ENCODE assay signal across 23 cellular contexts in the genomic region with DNA sequence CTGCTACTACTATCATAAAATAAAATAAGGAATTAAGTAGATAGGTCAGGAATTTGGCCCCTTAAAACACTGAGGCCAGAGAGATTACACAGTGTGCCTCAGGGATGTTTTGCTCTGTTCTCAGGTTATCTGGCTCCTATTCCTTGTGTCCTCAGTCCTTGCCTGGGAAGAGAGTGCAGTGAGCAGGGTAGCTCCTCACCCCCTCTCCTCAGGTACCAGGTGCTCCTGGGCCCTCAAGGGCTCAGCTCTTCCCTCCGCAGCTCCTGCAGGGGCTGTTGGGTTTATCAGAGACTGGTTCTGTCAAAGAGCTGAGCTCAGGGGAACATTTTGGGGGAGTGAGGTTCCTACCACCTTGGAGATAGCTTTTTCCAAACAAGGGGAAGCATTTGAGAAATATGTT. TPM values are rescaled to one million over a fixed set of nuclear protein-coding genes. Genes with fewer than 3 reads are reported as not detected.
DNase-seq lines count a peak whose midpoint lies in the region; ATAC-seq, FAIRE-seq and TF ChIP-seq lines count a peak whose summit lies in the region.
"Had no signal": no experiment of that assay in that cellular context is flagged by ENCODE, and none has a peak within 500 bp of the region (broad histone marks: within the 10 kb centered on the region; RNA-seq: fewer than 3 reads in every experiment).

No MANE protein-coding gene starts in this region.

- H3K4me3 ChIP-seq in K562: no peak overlapping the region
- H3K4me3 ChIP-seq in heart right ventricle: no peak overlapping the region
- no peak overlapping the region for H3K4me3 ChIP-seq in subcutaneous abdominal adipose tissue (ENCODE audit: low read depth in 1 of 5, low read length in 5 of 5)
- H3K4me3 ChIP-seq: BLaER1, PC-9 had no signal

- 36% methylated on average over 1 of the region's 1 CpG for WGBS in K562 (ENCODE audit: insufficient coverage, low coverage, missing lambda C conversion rate)
- WGBS in heart right ventricle, 2 donors: 57% methylated on average over 1 of the region's 1 CpG

- no peaks in the 10 kb centered on the region for H3K27me3 Mint-ChIP-seq in mesothelial cell of epicardium (ENCODE audit: low read depth)

- H3K4me2 ChIP-seq in K562 (ENCODE audit: insufficient read depth, low read length): no peak overlapping the region
- H3K4me2 ChIP-seq: BLaER1, PC-9 had no signal

- no peaks in the 10 kb centered on the region for H3K36me3 ChIP-seq in K562 (ENCODE audit: control insufficient read depth, insufficient read depth, low read length)
- peaks cover 0 to 8% (median 0%) of the 10 kb centered on the region in 9 donors for H3K36me3 ChIP-seq in heart right ventricle
- peaks cover 0 to 7% (median 3%) of the 10 kb centered on the region in 5 donors for H3K36me3 ChIP-seq in subcutaneous abdominal adipose tissue (ENCODE audit: control insufficient read depth in 5 of 5, insufficient read depth in 5 of 5, low read length in 5 of 5)
- H3K36me3 ChIP-seq: BLaER1 had no signal

- H3K36me3 Mint-ChIP-seq in mesothelial cell of epicardium: peaks cover 3% of the 10 kb centered on the region

- no peak for TF ChIP-seq EP300 in K562 (IDR thresholded peaks at IDR 0.05; ENCODE audit: low read length)

- H3K4me3 Mint-ChIP-seq in mesothelial cell of epicardium: no peak overlapping the region
- H3K4me3 Mint-ChIP-seq: CD4-positive, alpha-beta T cell had no signal

- H3K27me3 ChIP-seq in K562 (ENCODE audit: control insufficient read depth in 2 of 2, insufficient read depth in 2 of 2, low read length in 2 of 2) (no peaks in the 10 kb centered on the region), heart right ventricle (no peaks in the 10 kb centered on the region), subcutaneous abdominal adipose tissue (ENCODE audit: control insufficient read depth in 5 of 5, insufficient read depth in 4 of 5, low read length in 5 of 5) (no peaks in the 10 kb centered on the region)
- H3K27me3 ChIP-seq: BLaER1 had no signal

- H3K9ac ChIP-seq in K562 (ENCODE audit: insufficient read depth in 1 of 2, low read depth in 2 of 2, low read length in 2 of 2) (no peak overlapping the region), subcutaneous abdominal adipose tissue (ENCODE audit: low read length in 5 of 5) (no peak overlapping the region)
- H3K9ac ChIP-seq: BLaER1 had no signal

- H3K9me3 ChIP-seq in K562 (replicated peaks; ENCODE audit: control insufficient read depth, insufficient read depth, low read depth, low read length) (no peaks in the 10 kb centered on the region), heart right ventricle (no peaks in the 10 kb centered on the region), subcutaneous abdominal adipose tissue (ENCODE audit: control insufficient read depth in 5 of 5, low read length in 5 of 5) (no peaks in the 10 kb centered on the region)
- H3K9me3 ChIP-seq: BLaER1 had no signal

- no peak for TF ChIP-seq POLR2A in K562 (conservative IDR thresholded peaks at IDR 0.05)

- H3K27ac Mint-ChIP-seq in mesothelial cell of epicardium: no peak overlapping the region
- H3K27ac Mint-ChIP-seq: CD4-positive, alpha-beta T cell had no signal

- POLR2A ChIA-PET in K562 (lab: Yijun Ruan, JAX): interaction anchor here (0.7 to 1.2 kb wide), 4 partner anchors 10 to 1047 kb away, joined by 3 to 5 read pairs (median 4); no protein-coding TSS in a partner anchor

- H3K4me1 ChIP-seq in K562 (replicated peaks in 1 of 2; ENCODE audit: control insufficient read depth in 2 of 2, insufficient read depth in 2 of 2, low read length in 2 of 2) (peaks cover 0 to 6% of the 10 kb centered on the region in 2 experiments; a peak in 2 of 5 replicates), heart right ventricle (peaks cover 0 to 41% (median 11%) of the 10 kb centered on the region in 9 donors), subcutaneous abdominal adipose tissue (ENCODE audit: control insufficient read depth in 5 of 5, insufficient read depth in 5 of 5, low read length in 5 of 5) (peaks cover 0 to 37% (median 19%) of the 10 kb centered on the region in 5 donors)

- no peak for TF ChIP-seq RAD21 in K562 (CRISPR knock-in tag; conservative IDR thresholded peaks at IDR 0.05 in 1 of 2, IDR thresholded peaks at IDR 0.05 in 1 of 2)

- no peaks in the 10 kb centered on the region for H3K4me1 Mint-ChIP-seq in mesothelial cell of epicardium

- H3K27ac ChIP-seq in K562 (ENCODE audit: extremely low read depth, low read depth, low read length) (no peak overlapping the region), heart right ventricle (peak overlapping the region; percentile 79 to 89 (median 87)), subcutaneous abdominal adipose tissue (ENCODE audit: low read depth, low read length) (peak overlapping the region; percentile 34)
- H3K27ac ChIP-seq: BLaER1, PC-9 had no signal

- CTCF ChIA-PET in K562 (lab: Yijun Ruan, JAX; ENCODE audit: low intra/inter-chr PET ratio): no interaction called here

- no peak for DNase-seq in K562 (ENCODE audit: extremely low read depth in 1 of 4, low spot score in 3 of 4)
- no peak for DNase-seq in heart right ventricle
- peak; percentile 0 for DNase-seq in mucosa of gallbladder (ENCODE audit: low spot score)
- DNase-seq in mesothelial cell of epicardium (ENCODE audit: low spot score in 2 of 2, unreplicated experiment in 2 of 2): no peak
- DNase-seq in NCI-H2029 treated with DMSO at 0.1 percent for 48 hours (lab: John Stamatoyannopoulos, UW): no peak
- no peak for DNase-seq in ureter (ENCODE audit: low spot score)
- DNase-seq: CD4-positive, alpha-beta T cell; Kasumi-1; NCI-H1105; NCI-H1436 treated with DMSO at 0.1 percent for 48 hours; NCI-H1930; NCI-H446; NCI-H526; NCI-H82; PC-9; SHP77 treated with DMSO at 0.1 percent for 48 hours had no signal

- in situ Hi-C loops in K562 (cut with MboI): loop anchor here (10.0 kb wide), 1 partner anchor 515 kb away; no protein-coding TSS in a partner anchor

- peak overlapping the region; percentile 28; the same call in 1 of the 2 replicates for H2AFZ ChIP-seq in K562 (ENCODE audit: low read depth, low read length)
- H2AFZ ChIP-seq: PC-9 had no signal

- intact Hi-C loops in K562 (cut with micrococcal nuclease) (loop anchor here (10.0 kb wide), 1 partner anchor 305 kb away; no protein-coding TSS in a partner anchor), heart right ventricle (cut with DNase I) (loop anchor here in 6 of 10 donors (1.0 to 10.0 kb wide), 9 partner anchors 19 to 515 kb away; partner anchors contain the start of gene COQ8A (in 1 of the 6))

- H4K20me1 ChIP-seq in K562 (replicated peaks; ENCODE audit: control insufficient read depth, insufficient read depth, low read length): no peaks in the 10 kb centered on the region
- H4K20me1 ChIP-seq: BLaER1 had no signal

- no peak for FAIRE-seq in K562 (lab: Jason Lieb, UNC)
- FAIRE-seq: A204.1, D721Med, GM18507, H54 had no signal

- no peaks in the 10 kb centered on the region for H3K9me1 ChIP-seq in K562 (ENCODE audit: control insufficient read depth, insufficient read depth, low read length)

- H3K79me2 ChIP-seq in K562 (ENCODE audit: control insufficient read depth, insufficient read depth, low read length): no peaks in the 10 kb centered on the region

- no TSS peak for BruUV-seq in K562 (replicated peaks; lab: Mats Ljungman, UMichigan)

- ATAC-seq in K562 (no peak), heart right ventricle (peak in 2 of 8 donors; percentile 34 to 46), HG02642 (IDR thresholded peaks at IDR 0.05; ENCODE audit: poor library complexity, unreplicated experiment) (no peak)

- TF ChIP-seq CTCF in K562 (IDR thresholded peaks at IDR 0.05 in 2 of 3, conservative IDR thresholded peaks at IDR 0.05 in 1 of 3; ENCODE audit: insufficient read depth in 2 of 3, low read depth in 1 of 3, low read length in 3 of 3) (no peak), heart right ventricle (IDR thresholded peaks at IDR 0.05) (no peak), mesothelial cell of epicardium (IDR thresholded peaks at IDR 0.05; ENCODE audit: unreplicated experiment) (no peak)

- peaks cover under 1% of the 10 kb centered on the region for H3K9me3 Mint-ChIP-seq in mesothelial cell of epicardium
- H3K9me3 Mint-ChIP-seq: CD4-positive, alpha-beta T cell had no signal

RNA-seq across cellular contexts. Expression of gene COQ8A, which starts 20.1 kb away (rescaled TPM):
- total RNA-seq in K562 (2011; cell fraction: chromatin; rRNA removed; ENCODE audit: low replicate concordance): 36.8 and 53.6 TPM in 2 replicates
- 34.5 and 34.7 TPM in 2 replicates for total RNA-seq in K562 (2011; cell fraction: nucleolus; rRNA removed)
- total RNA-seq in K562 (2011; cell fraction: nucleoplasm; rRNA removed): 35.6 and 48.2 TPM in 2 replicates
- total RNA-seq in K562 (2014; rRNA removed) (40.1 and 45.0 TPM in 2 replicates), K562 (2014; rRNA removed; fragmentation: Illumina TruSeq; extraction: Trizol) (18.4 and 18.6 TPM in 2 replicates), K562 (2015; rRNA removed; fragmentation: Illumina TruSeq; extraction: Trizol) (20.5 and 20.7 TPM in 2 replicates), K562 (2021) (44.3 and 54.3 TPM in 2 replicates), heart right ventricle (100 to 1,000 TPM; 167 to 495 (median 266) TPM), mucosa of gallbladder (109 TPM), mesothelial cell of epicardium (17.7 to 22.7 TPM (median 19.9 TPM) in 3 replicates), ureter (32.7 TPM)
- polyA plus RNA-seq in K562 (2011; rRNA removed) (38.4 and 40.1 TPM in 2 replicates), K562 (2014; fragmentation: Illumina TruSeq; extraction: Trizol) (32.4 and 42.5 TPM in 2 replicates), K562 (2014; fragmentation: Nextera tagmentation; extraction: Ambion mirVana) (1 to 10 TPM; 2.6 to 4.1 TPM), K562 (2014; rRNA removed) (38.0 and 45.7 TPM in 2 replicates), heart right ventricle (100 to 1,000 TPM; 136 to 242 TPM)
- 36.3 and 44.9 TPM in 2 replicates for polyA plus RNA-seq in K562 (2011; cell fraction: cytosol; rRNA removed)
- 78.8 and 89.1 TPM in 2 replicates for polyA plus RNA-seq in K562 (2011; cell fraction: nucleus; rRNA removed)
- 27.1 and 42.6 TPM in 2 replicates for polyA plus RNA-seq in K562 (2012)
- 18.9 and 22.0 TPM in 2 replicates for polyA minus RNA-seq in K562 (2011; rRNA and poly(A)+ RNA removed)
- 18.2 and 22.0 TPM in 2 replicates for polyA minus RNA-seq in K562 (2011; cell fraction: cytosol; rRNA and poly(A)+ RNA removed)
- polyA minus RNA-seq in K562 (2011; cell fraction: nucleus; rRNA and poly(A)+ RNA removed): 18.6 and 21.1 TPM in 2 replicates

RNA-seq across cellular contexts. Expression of gene PSEN2, which starts 49.6 kb away (rescaled TPM):
- 26.0 and 76.1 TPM in 2 replicates for total RNA-seq in K562 (2011; cell fraction: chromatin; rRNA removed; ENCODE audit: low replicate concordance)
- 54.9 and 66.9 TPM in 2 replicates for total RNA-seq in K562 (2011; cell fraction: nucleolus; rRNA removed)
- 40.9 and 48.3 TPM in 2 replicates for total RNA-seq in K562 (2011; cell fraction: nucleoplasm; rRNA removed)
- total RNA-seq in K562 (2014; rRNA removed) (21.3 and 23.7 TPM in 2 replicates), K562 (2014; rRNA removed; fragmentation: Illumina TruSeq; extraction: Trizol) (9.2 and 10.9 TPM in 2 replicates), K562 (2015; rRNA removed; fragmentation: Illumina TruSeq; extraction: Trizol) (15.1 and 15.2 TPM in 2 replicates), K562 (2021) (19.7 and 21.5 TPM in 2 replicates), heart right ventricle (10 to 100 TPM; 17.7 to 25.8 (median 20.2) TPM), mucosa of gallbladder (35.2 TPM), mesothelial cell of epicardium (12.4 to 14.0 TPM (median 13.4 TPM) in 3 replicates), ureter (29.1 TPM)
- polyA plus RNA-seq in K562 (2011; rRNA removed) (12.1 and 12.9 TPM in 2 replicates), K562 (2014; fragmentation: Illumina TruSeq; extraction: Trizol) (13.7 and 15.4 TPM in 2 replicates), K562 (2014; fragmentation: Nextera tagmentation; extraction: Ambion mirVana) (1 to 10 TPM; 2.3 to 3.3 TPM), K562 (2014; rRNA removed) (18.0 and 20.9 TPM in 2 replicates), heart right ventricle (10 to 100 TPM; 12.9 to 13.0 TPM)
- polyA plus RNA-seq in K562 (2011; cell fraction: cytosol; rRNA removed): 13.0 and 21.6 TPM in 2 replicates
- polyA plus RNA-seq in K562 (2011; cell fraction: nucleus; rRNA removed): 25.4 and 41.4 TPM in 2 replicates
- polyA plus RNA-seq in K562 (2012): 15.3 and 17.8 TPM in 2 replicates
- polyA minus RNA-seq in K562 (2011; rRNA and poly(A)+ RNA removed): 14.2 and 24.8 TPM in 2 replicates
- 6.5 and 10.5 TPM in 2 replicates for polyA minus RNA-seq in K562 (2011; cell fraction: cytosol; rRNA and poly(A)+ RNA removed)
- polyA minus RNA-seq in K562 (2011; cell fraction: nucleus; rRNA and poly(A)+ RNA removed): 16.0 and 20.1 TPM in 2 replicates
